ENCODE assay signal across 9 cellular contexts in the genomic region with DNA sequence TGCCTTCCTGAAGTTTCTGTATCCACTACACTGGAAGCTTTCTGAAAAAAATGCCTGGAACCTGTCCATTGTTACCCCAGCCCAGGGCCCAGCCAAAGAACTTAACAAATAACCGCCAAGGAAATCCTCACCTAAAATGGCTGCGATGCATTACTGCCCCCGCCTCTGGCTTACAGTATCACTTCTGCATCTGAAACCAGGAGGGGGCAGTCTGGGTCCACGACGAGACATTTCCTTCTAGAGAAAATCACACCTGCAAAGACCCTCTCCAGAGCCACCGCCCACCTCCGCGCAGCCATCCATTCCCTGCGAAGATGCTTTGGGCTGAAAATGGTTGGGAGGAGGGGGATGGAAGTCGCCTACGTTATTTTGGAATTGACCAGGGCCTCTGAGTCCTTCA. TPM values are rescaled to one million over a fixed set of nuclear protein-coding genes. Genes with fewer than 3 reads are reported as not detected.
DNase-seq lines count a peak whose midpoint lies in the region; ATAC-seq, FAIRE-seq and TF ChIP-seq lines count a peak whose summit lies in the region.
"Had no signal": no experiment of that assay in that cellular context is flagged by ENCODE, and none has a peak within 500 bp of the region (broad histone marks: within the 10 kb centered on the region; RNA-seq: fewer than 3 reads in every experiment).

No MANE protein-coding gene starts in this region.

- H3K4me3 ChIP-seq in OCI-LY1 (ENCODE audit: low read depth, low read length, poor library complexity, severe bottlenecking) (no peak overlapping the region), K562 (no peak overlapping the region), aorta (ENCODE audit: low read length in 2 of 2) (no peak overlapping the region)
- H3K4me3 ChIP-seq in naive thymus-derived CD4-positive, alpha-beta T cell (ENCODE audit: low read length), result no peak overlapping the region

- no peaks in the 10 kb centered on the region for H3F3A ChIP-seq in OCI-LY1 (ENCODE audit: insufficient read depth, low read length)

- no peak overlapping the region for H3K4me2 ChIP-seq in OCI-LY1 (ENCODE audit: low read length)
- no peak overlapping the region for H3K4me2 ChIP-seq in K562 (ENCODE audit: insufficient read depth, low read length)

- H3K79me2 ChIP-seq in OCI-LY1 (ENCODE audit: insufficient read depth, low read length) (no peaks in the 10 kb centered on the region), K562 (ENCODE audit: control insufficient read depth, insufficient read depth, low read length) (no peaks in the 10 kb centered on the region)

- H3K27me3 ChIP-seq in OCI-LY1 (ENCODE audit: insufficient read depth, low read length) (no peaks in the 10 kb centered on the region), K562 (ENCODE audit: control insufficient read depth in 2 of 2, insufficient read depth in 2 of 2, low read length in 2 of 2) (no peaks in the 10 kb centered on the region), aorta (ENCODE audit: control insufficient read depth in 1 of 2, insufficient read depth in 2 of 2, low read length in 1 of 2) (no peaks in the 10 kb centered on the region)
- no peaks in the 10 kb centered on the region for H3K27me3 ChIP-seq in naive thymus-derived CD4-positive, alpha-beta T cell (ENCODE audit: control insufficient read depth in 2 of 2, insufficient read depth in 2 of 2, low read length in 2 of 2)

- H3K9me2 ChIP-seq in OCI-LY1 (ENCODE audit: low read depth, low read length), result no peaks in the 10 kb centered on the region

- 62% methylated on average over 11 of the region's 11 CpGs for WGBS in K562 (ENCODE audit: insufficient coverage, low coverage, missing lambda C conversion rate)
- WGBS in aorta, 2 donors, result 60 to 62% methylated on average over 11 of the region's 11 CpGs

- no TSS peak for BruUV-seq in K562 (replicated peaks; lab: Mats Ljungman, UMichigan)

- ATAC-seq in K562 (peak; percentile 78), aorta (ENCODE audit: low FRiP score) (no peak)
- ATAC-seq in naive thymus-derived CD4-positive, alpha-beta T cell, result no peak

- H4K20me1 ChIP-seq in OCI-LY1 (ENCODE audit: insufficient read depth, low read length) (no peaks in the 10 kb centered on the region), K562 (replicated peaks; ENCODE audit: control insufficient read depth, insufficient read depth, low read length) (peaks cover 3% of the 10 kb centered on the region; the same call in 1 of the 2 replicates)

- H3K9me3 ChIP-seq in OCI-LY1 (ENCODE audit: low read length) (no peaks in the 10 kb centered on the region), K562 (replicated peaks; ENCODE audit: control insufficient read depth, insufficient read depth, low read depth, low read length) (no peaks in the 10 kb centered on the region), aorta (ENCODE audit: control insufficient read depth, low read length) (no peaks in the 10 kb centered on the region)
- no peaks in the 10 kb centered on the region for H3K9me3 ChIP-seq in naive thymus-derived CD4-positive, alpha-beta T cell (ENCODE audit: control insufficient read depth in 2 of 3, low read length in 3 of 3)

- DNase-seq in SHP77 (lab: John Stamatoyannopoulos, UW) (peak; percentile 11 to 41), SHP77 treated with DMSO at 0.1 percent for 48 hours (lab: John Stamatoyannopoulos, UW) (no peak), K562 (ENCODE audit: extremely low read depth in 1 of 4, low spot score in 3 of 4) (peak in 2 of 4 experiments; percentile 19 to 42), aorta (no peak), AG20443 (ENCODE audit: low spot score) (no peak), GOT3 (lab: John Stamatoyannopoulos, UW) (no peak)
- DNase-seq in naive thymus-derived CD4-positive, alpha-beta T cell, result peak in 6 of 9 donors; percentile 32 to 54 (median 44)

- H3K27me3 Mint-ChIP-seq in naive thymus-derived CD4-positive, alpha-beta T cell, result no peaks in the 10 kb centered on the region

- TF ChIP-seq CTCF in OCI-LY1 (IDR thresholded peaks at IDR 0.05; ENCODE audit: low read length) (peak; percentile 76), K562 (IDR thresholded peaks at IDR 0.05 in 2 of 3, conservative IDR thresholded peaks at IDR 0.05 in 1 of 3; ENCODE audit: insufficient read depth in 2 of 3, low read depth in 1 of 3, low read length in 3 of 3) (peak; percentile 53 to 76 (median 62))

- H3K27ac Mint-ChIP-seq in naive thymus-derived CD4-positive, alpha-beta T cell, result peak overlapping the region in 1 of 9 donors; percentile 40
- H3K27ac Mint-ChIP-seq: activated naive CD4-positive, alpha-beta T cell treated with anti-CD3 and anti-CD28 coated beads, Interleukin-2, amount 50 U/mL, for 72 hours had no signal

- no peak for FAIRE-seq in K562 (lab: Jason Lieb, UNC)

- no peak for TF ChIP-seq EP300 in K562 (IDR thresholded peaks at IDR 0.05; ENCODE audit: low read length)

- H3K9me1 ChIP-seq in K562 (ENCODE audit: control insufficient read depth, insufficient read depth, low read length), result no peaks in the 10 kb centered on the region

- H3K27ac ChIP-seq in OCI-LY1 (ENCODE audit: low read depth, low read length, poor library complexity, severe bottlenecking) (no peak overlapping the region), K562 (ENCODE audit: extremely low read depth, low read depth, low read length) (no peak overlapping the region), aorta (ENCODE audit: low read depth in 1 of 2, low read length in 2 of 2) (no peak overlapping the region)
- H3K27ac ChIP-seq in naive thymus-derived CD4-positive, alpha-beta T cell (ENCODE audit: low read depth, low read length), result no peak overlapping the region

- TF ChIP-seq POLR2A in K562 (conservative IDR thresholded peaks at IDR 0.05), result no peak

- POLR2A ChIA-PET in K562 (lab: Yijun Ruan, JAX), result no interaction called here
- POLR2A ChIA-PET in naive thymus-derived CD4-positive, alpha-beta T cell (lab: Charles Lee), result no interaction called here

- peaks cover 2 to 44% (median 19%) of the 10 kb centered on the region in 5 donors for H3K36me3 Mint-ChIP-seq in naive thymus-derived CD4-positive, alpha-beta T cell
- H3K36me3 Mint-ChIP-seq: activated naive CD4-positive, alpha-beta T cell treated with anti-CD3 and anti-CD28 coated beads, Interleukin-2, amount 50 U/mL, for 72 hours had no signal

- H3K36me3 ChIP-seq in OCI-LY1 (ENCODE audit: insufficient read depth, low read length) (peaks cover 22% of the 10 kb centered on the region; the same call in 1 of the 2 replicates), K562 (ENCODE audit: control insufficient read depth, insufficient read depth, low read length) (peaks cover 35% of the 10 kb centered on the region), aorta (ENCODE audit: control insufficient read depth in 1 of 2, insufficient read depth in 2 of 2, low read length in 1 of 2) (peaks cover 9 to 14% of the 10 kb centered on the region in 2 donors)
- peaks cover 0 to 61% (median 15%) of the 10 kb centered on the region in 3 experiments for H3K36me3 ChIP-seq in naive thymus-derived CD4-positive, alpha-beta T cell (ENCODE audit: control insufficient read depth in 2 of 3, insufficient read depth in 3 of 3, low read length in 3 of 3)

- no peak overlapping the region for H3K4me3 Mint-ChIP-seq in naive thymus-derived CD4-positive, alpha-beta T cell

- peaks cover 0 to 6% (median 0%) of the 10 kb centered on the region in 7 donors for H3K4me1 Mint-ChIP-seq in naive thymus-derived CD4-positive, alpha-beta T cell

- H3K9ac ChIP-seq in OCI-LY1 (ENCODE audit: low read length) (no peak overlapping the region), K562 (ENCODE audit: insufficient read depth in 1 of 2, low read depth in 2 of 2, low read length in 2 of 2) (no peak overlapping the region)

- no peaks in the 10 kb centered on the region for H3K4me1 ChIP-seq in OCI-LY1 (ENCODE audit: insufficient read depth, low read length, severe bottlenecking)
- H3K4me1 ChIP-seq in K562 (replicated peaks in 1 of 2; ENCODE audit: control insufficient read depth in 2 of 2, insufficient read depth in 2 of 2, low read length in 2 of 2), result peaks cover 3 to 5% of the 10 kb centered on the region in 2 experiments; a peak in 3 of 5 replicates
- H3K4me1 ChIP-seq in naive thymus-derived CD4-positive, alpha-beta T cell (ENCODE audit: control insufficient read depth in 2 of 2, insufficient read depth in 2 of 2, low read length in 2 of 2), result no peaks in the 10 kb centered on the region
- no peaks in the 10 kb centered on the region for H3K4me1 ChIP-seq in aorta (ENCODE audit: control insufficient read depth in 1 of 2, insufficient read depth in 2 of 2, low read length in 2 of 2)

- no peaks in the 10 kb centered on the region for H3K9me3 Mint-ChIP-seq in naive thymus-derived CD4-positive, alpha-beta T cell
- H3K9me3 Mint-ChIP-seq: activated naive CD4-positive, alpha-beta T cell treated with anti-CD3 and anti-CD28 coated beads, Interleukin-2, amount 50 U/mL, for 72 hours had no signal

- in situ Hi-C loops in K562 (cut with MboI), result loop anchor here (10.0 kb wide), 1 partner anchor 242 kb away; no protein-coding TSS in a partner anchor

- CTCF ChIA-PET in K562 (lab: Yijun Ruan, JAX; ENCODE audit: low intra/inter-chr PET ratio), result no interaction called here
- CTCF ChIA-PET in naive thymus-derived CD4-positive, alpha-beta T cell (lab: Charles Lee), result no interaction called here

- intact Hi-C loops in K562 (cut with micrococcal nuclease), result no loop called here
- intact Hi-C loops in naive thymus-derived CD4-positive, alpha-beta T cell (cut with micrococcal nuclease), result loop anchor here in 1 of 2 donors (1.0 to 10.0 kb wide), 3 partner anchors 191 to 332 kb away; no protein-coding TSS in a partner anchor
- intact Hi-C loops in aorta (cut with DNase I), result no loop called here

- H2AFZ ChIP-seq in OCI-LY1 (ENCODE audit: low read length) (no peak overlapping the region), K562 (ENCODE audit: low read depth, low read length) (no peak overlapping the region)

- peak in 1 of 2 experiments; percentile 56; a peak in 2 of 4 replicates for TF ChIP-seq RAD21 in K562 (CRISPR knock-in tag; conservative IDR thresholded peaks at IDR 0.05 in 1 of 2, IDR thresholded peaks at IDR 0.05 in 1 of 2)

RNA-seq across cellular contexts. Expression of gene CELF6, which starts 22.4 kb away (rescaled TPM):
- total RNA-seq in K562 (2011; cell fraction: chromatin; rRNA removed; ENCODE audit: low replicate concordance), result not detected in 2 replicates
- total RNA-seq in K562 (2011; cell fraction: nucleolus; rRNA removed), result not detected in 2 replicates
- not detected in 2 replicates for total RNA-seq in K562 (2011; cell fraction: nucleoplasm; rRNA removed)
- total RNA-seq in K562 (2014; rRNA removed) (0.04 TPM in 1 of 2 replicates, not detected in the other), K562 (2014; rRNA removed; fragmentation: Illumina TruSeq; extraction: Trizol) (not detected in 2 replicates), K562 (2015; rRNA removed; fragmentation: Illumina TruSeq; extraction: Trizol) (0.08 TPM in 1 of 2 replicates, not detected in the other), K562 (2021) (not detected in 2 replicates), aorta (1 to 10 TPM; 1.0 to 1.9 TPM)
- polyA plus RNA-seq in K562 (2011; rRNA removed) (0.03 TPM in 1 of 2 replicates, not detected in the other), K562 (2014; fragmentation: Illumina TruSeq; extraction: Trizol) (not detected in 2 replicates), K562 (2014; fragmentation: Nextera tagmentation; extraction: Ambion mirVana) (under 1 TPM in 1 of 2 experiments, not detected in 1; 0.01 TPM), K562 (2014; rRNA removed) (0.11 TPM in 1 of 2 replicates, not detected in the other), aorta (1 to 10 TPM in 1 of 2 donors, under 1 TPM in 1; 0.25 to 7.7 TPM)
- 0.09 TPM in 1 of 2 replicates, not detected in the other for polyA plus RNA-seq in K562 (2011; cell fraction: cytosol; rRNA removed)
- polyA plus RNA-seq in K562 (2011; cell fraction: nucleus; rRNA removed), result 0.55 and 0.58 TPM in 2 replicates
- 0.04 and 0.30 TPM in 2 replicates for polyA plus RNA-seq in K562 (2012)
- not detected in 2 replicates for polyA minus RNA-seq in K562 (2011; rRNA and poly(A)+ RNA removed)
- polyA minus RNA-seq in K562 (2011; cell fraction: cytosol; rRNA and poly(A)+ RNA removed), result not detected in 2 replicates
- polyA minus RNA-seq in K562 (2011; cell fraction: nucleus; rRNA and poly(A)+ RNA removed), result not detected in 2 replicates
- total RNA-seq in naive thymus-derived CD4-positive, alpha-beta T cell, result 1 to 10 TPM; 1.2 to 5.7 (median 3.8) TPM
- under 1 TPM; 0.10 to 0.59 TPM for polyA plus RNA-seq in naive thymus-derived CD4-positive, alpha-beta T cell

RNA-seq across cellular contexts. Expression of gene HEXA, which starts 33.4 kb away (rescaled TPM):
- total RNA-seq in K562 (2011; cell fraction: chromatin; rRNA removed; ENCODE audit: low replicate concordance), result 137 and 211 TPM in 2 replicates
- total RNA-seq in K562 (2011; cell fraction: nucleolus; rRNA removed), result 192 and 220 TPM in 2 replicates
- total RNA-seq in K562 (2011; cell fraction: nucleoplasm; rRNA removed), result 181 and 186 TPM in 2 replicates
- total RNA-seq in K562 (2014; rRNA removed) (47.1 and 48.2 TPM in 2 replicates), K562 (2014; rRNA removed; fragmentation: Illumina TruSeq; extraction: Trizol) (57.4 and 58.3 TPM in 2 replicates), K562 (2015; rRNA removed; fragmentation: Illumina TruSeq; extraction: Trizol) (84.4 and 85.9 TPM in 2 replicates), K562 (2021) (81.9 and 82.1 TPM in 2 replicates), aorta (100 to 1,000 TPM; 101 to 144 TPM)
- polyA plus RNA-seq in K562 (2011; rRNA removed) (134 and 136 TPM in 2 replicates), K562 (2014; fragmentation: Illumina TruSeq; extraction: Trizol) (68.9 and 70.0 TPM in 2 replicates), K562 (2014; fragmentation: Nextera tagmentation; extraction: Ambion mirVana) (10 to 100 TPM; 22.2 to 64.3 TPM), K562 (2014; rRNA removed) (72.9 and 90.3 TPM in 2 replicates), aorta (10 to 100 TPM; 58.2 to 96.8 TPM)
- 112 and 135 TPM in 2 replicates for polyA plus RNA-seq in K562 (2011; cell fraction: cytosol; rRNA removed)
- polyA plus RNA-seq in K562 (2011; cell fraction: nucleus; rRNA removed), result 225 and 242 TPM in 2 replicates
- polyA plus RNA-seq in K562 (2012), result 67.4 and 141 TPM in 2 replicates
- 51.3 and 57.7 TPM in 2 replicates for polyA minus RNA-seq in K562 (2011; rRNA and poly(A)+ RNA removed)
- 41.3 and 44.2 TPM in 2 replicates for polyA minus RNA-seq in K562 (2011; cell fraction: cytosol; rRNA and poly(A)+ RNA removed)
- 33.4 and 36.8 TPM in 2 replicates for polyA minus RNA-seq in K562 (2011; cell fraction: nucleus; rRNA and poly(A)+ RNA removed)
- total RNA-seq in naive thymus-derived CD4-positive, alpha-beta T cell, result 100 to 1,000 TPM in 2 of 5 experiments, 10 to 100 TPM in 3; 83.1 to 101 (median 94.8) TPM
- 10 to 100 TPM; 60.3 to 81.0 TPM for polyA plus RNA-seq in naive thymus-derived CD4-positive, alpha-beta T cell

RNA-seq across cellular contexts. Expression of gene TMEM202, which starts 55.7 kb away (rescaled TPM):
- not detected in 2 replicates for total RNA-seq in K562 (2011; cell fraction: chromatin; rRNA removed; ENCODE audit: low replicate concordance)
- not detected in 2 replicates for total RNA-seq in K562 (2011; cell fraction: nucleolus; rRNA removed)
- total RNA-seq in K562 (2011; cell fraction: nucleoplasm; rRNA removed), result not detected in 2 replicates
- not detected in 2 replicates for total RNA-seq in K562 (2014; rRNA removed)
- total RNA-seq in K562 (2014; rRNA removed; fragmentation: Illumina TruSeq; extraction: Trizol), result not detected in 2 replicates
- not detected in 2 replicates for total RNA-seq in K562 (2015; rRNA removed; fragmentation: Illumina TruSeq; extraction: Trizol)
- total RNA-seq in K562 (2021), result not detected in 2 replicates
- polyA plus RNA-seq in K562 (2011; rRNA removed), result not detected in 2 replicates
- not detected in 2 replicates for polyA plus RNA-seq in K562 (2011; cell fraction: cytosol; rRNA removed)
- polyA plus RNA-seq in K562 (2011; cell fraction: nucleus; rRNA removed), result not detected in 2 replicates
- polyA plus RNA-seq in K562 (2012), result not detected in 2 replicates
- not detected in 2 replicates for polyA plus RNA-seq in K562 (2014; fragmentation: Illumina TruSeq; extraction: Trizol)
- polyA plus RNA-seq in K562 (2014; fragmentation: Nextera tagmentation; extraction: Ambion mirVana), result not detected
- polyA plus RNA-seq in K562 (2014; rRNA removed), result not detected in 2 replicates
- polyA minus RNA-seq in K562 (2011; rRNA and poly(A)+ RNA removed), result not detected in 2 replicates
- not detected in 2 replicates for polyA minus RNA-seq in K562 (2011; cell fraction: cytosol; rRNA and poly(A)+ RNA removed)
- polyA minus RNA-seq in K562 (2011; cell fraction: nucleus; rRNA and poly(A)+ RNA removed), result not detected in 2 replicates
- not detected for total RNA-seq in naive thymus-derived CD4-positive, alpha-beta T cell
- not detected for polyA plus RNA-seq in naive thymus-derived CD4-positive, alpha-beta T cell
- total RNA-seq in aorta, result not detected
- polyA plus RNA-seq in aorta, result not detected
- total RNA-seq: activated naive CD4-positive, alpha-beta T cell treated with anti-CD3 and anti-CD28 coated beads, Interleukin-2, amount 50 U/mL, for 72 hours had no signal

Comparison
In these comparisons a context has a peak if more than half of its experiments do, and no peak if none do; other contexts are left out.
1. DNase-seq: peak in SHP77 (2 of 2) and naive thymus-derived CD4-positive, alpha-beta T cell (6 of 9); none in SHP77 treated with DMSO at 0.1 percent for 48 hours (single experiment), aorta (0 of 2), AG20443 (single experiment) and GOT3 (single experiment).